16 cellular contexts compared by ENCODE assay signal in genomic region chr5:119291877-119292276, GRCh38.
DNase-seq lines count a peak whose midpoint lies in the region; ATAC-seq and TF ChIP-seq lines count a peak whose summit lies in the region.
"Had no signal": no experiment of that assay in that cellular context is flagged by ENCODE, and none has a peak within 500 bp of the region (broad histone marks: within the 10 kb centered on the region; RNA-seq: fewer than 3 reads in every experiment).

No MANE protein-coding gene starts in this region.

- H3K36me3 ChIP-seq in BLaER1 (0 out of 2 replicates have a peak, but pooled peaks cover 17% of the 10 kb centered on the region), muscle layer of duodenum (ENCODE audit: control insufficient read depth in 1 of 2, insufficient read depth in 2 of 2, low read length in 2 of 2) (no peaks in the 10 kb centered on the region), sigmoid colon (no peaks in the 10 kb centered on the region)
- H3K36me3 ChIP-seq: SJCRH30, transverse colon had no signal

- no peaks in the 10 kb centered on the region for H4K20me1 ChIP-seq in BLaER1

- intact Hi-C loops in sigmoid colon (cut with DNase I) = no loop called here

- peaks cover 37% of the 10 kb centered on the region for H3K36me3 Mint-ChIP-seq in activated naive CD8-positive, alpha-beta T cell treated with anti-CD3 and anti-CD28 coated beads for 36 hours

- no peak for ATAC-seq in HG02763 (IDR thresholded peaks at IDR 0.05; ENCODE audit: unreplicated experiment)

- H3K27ac ChIP-seq in BLaER1 (peak overlapping the region; percentile 48), muscle layer of duodenum (ENCODE audit: low read length) (peak overlapping the region; percentile 11), sigmoid colon (no peak overlapping the region)
- H3K27ac ChIP-seq: SJCRH30, transverse colon had no signal

- DNase-seq in EL (peak; percentile 30), NCI-H1436 treated with DMSO at 0.1 percent for 48 hours (lab: John Stamatoyannopoulos, UW) (no peak), NCI-H748 (lab: John Stamatoyannopoulos, UW; ENCODE audit: unreplicated experiment) (no peak), sigmoid colon (no peak)
- no peak for DNase-seq in activated naive CD8-positive, alpha-beta T cell treated with anti-CD3 and anti-CD28 coated beads for 36 hours
- DNase-seq: AML-193; foreskin melanocyte; mesendoderm; NCI-H1048; NCI-H2227 treated with DMSO at 0.1 percent for 48 hours; SJCRH30; stimulated activated CD4-positive, alpha-beta T cell treated with anti-CD3 and anti-CD28 coated beads, Interleukin-15, amount 100 ng/mL, for 24 hours; transverse colon had no signal

- H3K27ac Mint-ChIP-seq in activated naive CD8-positive, alpha-beta T cell treated with anti-CD3 and anti-CD28 coated beads for 36 hours = peak overlapping the region; percentile 74

- H3K9ac ChIP-seq in BLaER1 = no peak overlapping the region

- 63 to 87% methylated on average over 3 of the region's 3 CpGs for WGBS in sigmoid colon, 2 donors

- TF ChIP-seq POLR2A in sigmoid colon (IDR thresholded peaks at IDR 0.05) = no peak

- peaks cover 11% of the 10 kb centered on the region for H3K9me3 ChIP-seq in BLaER1
- no peaks in the 10 kb centered on the region for H3K9me3 ChIP-seq in muscle layer of duodenum (ENCODE audit: control insufficient read depth in 1 of 2, low read length in 2 of 2)
- H3K9me3 ChIP-seq in sigmoid colon = no peaks in the 10 kb centered on the region
- H3K9me3 ChIP-seq: transverse colon had no signal

- peak overlapping the region; percentile 64 for H3K4me2 ChIP-seq in BLaER1

- TF ChIP-seq CTCF in sigmoid colon (IDR thresholded peaks at IDR 0.05) = no peak

- peaks cover 10% of the 10 kb centered on the region for H3K9me3 Mint-ChIP-seq in activated naive CD8-positive, alpha-beta T cell treated with anti-CD3 and anti-CD28 coated beads for 36 hours

- H3K4me1 ChIP-seq in BLaER1 (peaks cover 54% of the 10 kb centered on the region), muscle layer of duodenum (ENCODE audit: control insufficient read depth in 1 of 2, insufficient read depth in 2 of 2, low read length in 2 of 2) (peaks cover 8 to 28% of the 10 kb centered on the region in 2 donors), sigmoid colon (peaks cover 0 to 5% (median 4%) of the 10 kb centered on the region in 4 donors)

- peaks cover 63% of the 10 kb centered on the region for H3K4me1 Mint-ChIP-seq in activated naive CD8-positive, alpha-beta T cell treated with anti-CD3 and anti-CD28 coated beads for 36 hours

- H3K27me3 Mint-ChIP-seq in activated naive CD8-positive, alpha-beta T cell treated with anti-CD3 and anti-CD28 coated beads for 36 hours = no peaks in the 10 kb centered on the region

- no peak for TF ChIP-seq EP300 in sigmoid colon (IDR thresholded peaks at IDR 0.05)

- no peaks in the 10 kb centered on the region for H3K27me3 ChIP-seq in BLaER1
- H3K27me3 ChIP-seq in muscle layer of duodenum (ENCODE audit: low read depth, low read length) = no peaks in the 10 kb centered on the region
- no peaks in the 10 kb centered on the region for H3K27me3 ChIP-seq in sigmoid colon
- H3K27me3 ChIP-seq: SJCRH30, transverse colon had no signal

- peak overlapping the region; percentile 16 for H3K4me3 Mint-ChIP-seq in activated naive CD8-positive, alpha-beta T cell treated with anti-CD3 and anti-CD28 coated beads for 36 hours

- H3K4me3 ChIP-seq in BLaER1 = no peak overlapping the region
- H3K4me3 ChIP-seq in muscle layer of duodenum (ENCODE audit: low read depth in 1 of 2, low read length in 2 of 2) = peak overlapping the region in 1 of 2 donors; percentile 24
- no peak overlapping the region for H3K4me3 ChIP-seq in sigmoid colon
- H3K4me3 ChIP-seq: SJCRH30, transverse colon had no signal

Comparison
In these comparisons a context has a peak if more than half of its experiments do, and no peak if none do; other contexts are left out.
1. H3K27ac ChIP-seq: peak in BLaER1 (single experiment) and muscle layer of duodenum (single experiment); none in sigmoid colon (0 of 4).